ENCODE assay signal across 9 cellular contexts in genomic region chr7:91288208-91288824, GRCh38. TPM values are rescaled to one million over a fixed set of nuclear protein-coding genes. Genes with fewer than 3 reads are reported as not detected.
DNase-seq lines count a peak whose midpoint lies in the region; ATAC-seq and TF ChIP-seq lines count a peak whose summit lies in the region.
"Had no signal": no experiment of that assay in that cellular context is flagged by ENCODE, and none has a peak within 500 bp of the region (broad histone marks: within the 10 kb centered on the region; RNA-seq: fewer than 3 reads in every experiment).

No MANE protein-coding gene starts in this region.

- H3K27ac ChIP-seq in esophagus muscularis mucosa (replicated peaks in 1 of 4): no peak overlapping the region
- H3K27ac ChIP-seq: epithelial cell of prostate had no signal

- DNase-seq in Caco-2 (peak in 1 of 2 experiments; percentile 48), NOMO-1 treated with DMSO at 0.1 percent for 48 hours (lab: John Stamatoyannopoulos, UW; ENCODE audit: unreplicated experiment) (peak; percentile 85), esophagus muscularis mucosa (ENCODE audit: extremely low spot score) (no peak), renal cortical epithelial cell (ENCODE audit: low read depth) (peak; percentile 42), NCI-H510A (lab: John Stamatoyannopoulos, UW) (no peak), DMS153 (lab: John Stamatoyannopoulos, UW) (no peak)

- H3K9me3 ChIP-seq in Caco-2: no peaks in the 10 kb centered on the region
- no peaks in the 10 kb centered on the region for H3K9me3 ChIP-seq in esophagus muscularis mucosa

- no peak overlapping the region for H3K27ac Mint-ChIP-seq in Caco-2 (ENCODE audit: unreplicated experiment)

- CTCF ChIA-PET in Caco-2 (lab: Charles Lee): no interaction called here

- no TSS peak for BruUV-seq in Caco-2 (replicated peaks; lab: Mats Ljungman, UMichigan)

- no peaks in the 10 kb centered on the region for H3K4me1 ChIP-seq in Caco-2
- H3K4me1 ChIP-seq in esophagus muscularis mucosa: peaks cover 0 to 6% (median 2%) of the 10 kb centered on the region in 4 donors

- TF ChIP-seq CTCF in Caco-2 (IDR thresholded peaks at IDR 0.05; ENCODE audit: insufficient read depth in 1 of 2, low read depth in 1 of 2, low read length in 1 of 2, severe bottlenecking in 1 of 2, unreplicated experiment in 1 of 2): peak; percentile 28 to 37
- TF ChIP-seq CTCF in esophagus muscularis mucosa (IDR thresholded peaks at IDR 0.05): peak in 2 of 3 experiments; percentile 19 to 31

- TF ChIP-seq EP300 in esophagus muscularis mucosa (IDR thresholded peaks at IDR 0.05): no peak

- WGBS in esophagus muscularis mucosa: 80% methylated on average over 3 of the region's 3 CpGs

- intact Hi-C loops in Caco-2 (cut with micrococcal nuclease; ENCODE audit: unreplicated experiment): loop anchor here (1.0 to 10.0 kb wide), 2 partner anchors 346 to 496 kb away; no protein-coding TSS in a partner anchor
- intact Hi-C loops in esophagus muscularis mucosa (cut with DNase I): no loop called here

- no peaks in the 10 kb centered on the region for H3K36me3 Mint-ChIP-seq in Caco-2 (ENCODE audit: insufficient read depth, unreplicated experiment)

- H3K27me3 Mint-ChIP-seq in Caco-2 (ENCODE audit: insufficient read depth, unreplicated experiment): peaks cover 18% of the 10 kb centered on the region

- H3K36me3 ChIP-seq in Caco-2 (ENCODE audit: control insufficient read depth, insufficient read depth, low read length) (no peaks in the 10 kb centered on the region), esophagus muscularis mucosa (no peaks in the 10 kb centered on the region)

- no peaks in the 10 kb centered on the region for H3K4me1 Mint-ChIP-seq in Caco-2 (ENCODE audit: low read depth, unreplicated experiment)

- POLR2A ChIA-PET in Caco-2 (lab: Charles Lee): no interaction called here

- H3K27me3 ChIP-seq in Caco-2 (replicated peaks; ENCODE audit: control insufficient read depth, insufficient read depth, low read length): no peaks in the 10 kb centered on the region; the same call in 1 of the 2 replicates
- H3K27me3 ChIP-seq in esophagus muscularis mucosa: no peaks in the 10 kb centered on the region

- H3K4me3 Mint-ChIP-seq in Caco-2 (ENCODE audit: unreplicated experiment): no peak overlapping the region

- TF ChIP-seq POLR2A in esophagus muscularis mucosa (IDR thresholded peaks at IDR 0.05; ENCODE audit: low read depth): no peak

- H3K9me3 Mint-ChIP-seq in Caco-2 (ENCODE audit: unreplicated experiment): no peaks in the 10 kb centered on the region

- H3K4me3 ChIP-seq in Caco-2 (ENCODE audit: low read depth, low read length) (no peak overlapping the region), esophagus muscularis mucosa (no peak overlapping the region)

- ATAC-seq in GM21367 (IDR thresholded peaks at IDR 0.05; ENCODE audit: unreplicated experiment) (peak; percentile 61), HG03457 (IDR thresholded peaks at IDR 0.05; ENCODE audit: unreplicated experiment) (no peak)

RNA-seq across cellular contexts. Expression of gene FZD1, which starts 24.1 kb away (rescaled TPM):
- total RNA-seq in Caco-2 (2022) (1.2 and 1.5 TPM in 2 replicates), esophagus muscularis mucosa (10 to 100 TPM; 12.0 to 22.2 (median 17.4) TPM), renal cortical epithelial cell (8.0 and 20.6 TPM in 2 replicates)

Comparison
In these comparisons a context has a peak if more than half of its experiments do, and no peak if none do; other contexts are left out.
1. DNase-seq: peak in NOMO-1 treated with DMSO at 0.1 percent for 48 hours (single experiment) and renal cortical epithelial cell (single experiment); none in esophagus muscularis mucosa (single experiment), NCI-H510A (single experiment) and DMS153 (single experiment).